18 cellular contexts compared by ENCODE assay signal in the genomic region with DNA sequence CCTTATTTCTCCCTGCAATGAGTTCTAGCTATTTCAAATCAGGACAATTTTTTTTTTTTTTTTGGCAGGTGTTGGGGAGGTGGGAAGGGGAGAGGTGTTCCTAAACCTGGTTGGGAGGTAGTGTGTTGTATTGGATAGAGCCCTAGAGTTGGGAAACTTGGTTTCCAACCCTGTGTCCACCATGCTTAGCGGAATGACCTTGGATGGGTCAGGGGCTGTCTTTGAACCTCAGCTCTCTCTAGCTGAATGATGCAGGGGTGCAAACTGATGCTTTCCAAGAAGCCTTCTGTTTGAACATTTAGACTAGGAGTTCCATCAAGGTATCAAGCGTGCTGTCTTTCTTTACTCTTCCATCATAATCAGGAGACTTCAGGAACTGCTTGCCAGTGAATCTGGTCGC.
DNase-seq lines count a peak whose midpoint lies in the region; ATAC-seq and TF ChIP-seq lines count a peak whose summit lies in the region.
"Had no signal": no experiment of that assay in that cellular context is flagged by ENCODE, and none has a peak within 500 bp of the region (broad histone marks: within the 10 kb centered on the region; RNA-seq: fewer than 3 reads in every experiment).

No MANE protein-coding gene starts in this region.

- H2AFZ ChIP-seq in PC-9 = no peak overlapping the region
- no peak overlapping the region for H2AFZ ChIP-seq in smooth muscle cell (ENCODE audit: low read depth)

- H3K36me3 ChIP-seq in PC-9 (ENCODE audit: low read depth) (no peaks in the 10 kb centered on the region), smooth muscle cell (ENCODE audit: low read depth) (no peaks in the 10 kb centered on the region), body of pancreas (replicated peaks in 1 of 2; ENCODE audit: insufficient read depth in 1 of 2, low read depth in 2 of 2) (no peaks in the 10 kb centered on the region)
- H3K36me3 ChIP-seq: HAP-1 had no signal

- H3K4me2 ChIP-seq in PC-9 (peak overlapping the region; percentile 43), smooth muscle cell (peak overlapping the region; percentile 71)

- CTCF ChIA-PET in PC-9 (lab: Charles Lee) = interaction anchor here (0.5 kb wide), 1 partner anchor 355 kb away, joined by 5 read pairs; no protein-coding TSS in a partner anchor

- ATAC-seq in activated T-cell treated with anti-CD3 and anti-CD28 coated beads, Interleukin-2, amount 50 U/mL, for 4 hours = no peak
- no peak for ATAC-seq in body of pancreas

- H3K36me3 Mint-ChIP-seq in activated T-cell treated with anti-CD3 and anti-CD28 coated beads, Interleukin-2, amount 50 U/mL, for 24 hours (ENCODE audit: low read depth) = no peaks in the 10 kb centered on the region
- no peaks in the 10 kb centered on the region for H3K36me3 Mint-ChIP-seq in activated T-cell treated with anti-CD3 and anti-CD28 coated beads, Interleukin-2, amount 50 U/mL, for 4 hours (ENCODE audit: insufficient read depth)
- H3K36me3 Mint-ChIP-seq: CD4-positive, alpha-beta memory T cell had no signal

- H3K4me1 ChIP-seq in PC-9 (replicated peaks; ENCODE audit: insufficient read depth) = peaks cover 29% of the 10 kb centered on the region
- peaks cover 19% of the 10 kb centered on the region for H3K4me1 ChIP-seq in smooth muscle cell (ENCODE audit: low read depth)
- peaks cover 18% of the 10 kb centered on the region for H3K4me1 ChIP-seq in body of pancreas
- H3K4me1 ChIP-seq: HAP-1 had no signal

- H3K9me3 ChIP-seq in PC-9 (ENCODE audit: insufficient read depth, low read depth) = no peaks in the 10 kb centered on the region
- H3K9me3 ChIP-seq in smooth muscle cell (replicated peaks; ENCODE audit: low read depth) = no peaks in the 10 kb centered on the region
- H3K9me3 ChIP-seq in body of pancreas = no peaks in the 10 kb centered on the region
- H3K9me3 ChIP-seq: HAP-1 had no signal

- no peaks in the 10 kb centered on the region for H3K79me2 ChIP-seq in PC-9 (ENCODE audit: low read depth)
- H3K79me2 ChIP-seq in smooth muscle cell (ENCODE audit: low read depth) = no peaks in the 10 kb centered on the region

- no peak overlapping the region for H3K4me3 ChIP-seq in PC-9
- H3K4me3 ChIP-seq in smooth muscle cell = no peak overlapping the region
- no peak overlapping the region for H3K4me3 ChIP-seq in body of pancreas
- H3K4me3 ChIP-seq: HAP-1 had no signal

- H3K27ac ChIP-seq in PC-9 (peak overlapping the region; percentile 6; the same call in 1 of the 2 replicates), smooth muscle cell (ENCODE audit: low read depth) (peak overlapping the region; percentile 46), body of pancreas (no peak overlapping the region)
- H3K27ac ChIP-seq: 22Rv1 had no signal

- 90% methylated on average over 3 of the region's 3 CpGs for WGBS in smooth muscle cell (ENCODE audit: low lambda C conversion rate)
- 89 to 93% methylated on average over 3 of the region's 3 CpGs for WGBS in body of pancreas, 2 donors

- POLR2A ChIA-PET in PC-9 (lab: Charles Lee; ENCODE audit: unreplicated experiment) = no interaction called here

- no peak for TF ChIP-seq POLR2A in body of pancreas (IDR thresholded peaks at IDR 0.05)

- H4K20me1 ChIP-seq in PC-9 (ENCODE audit: insufficient read depth) = no peaks in the 10 kb centered on the region
- H4K20me1 ChIP-seq in smooth muscle cell (ENCODE audit: low read depth) = no peaks in the 10 kb centered on the region

- H3K9ac ChIP-seq in smooth muscle cell (ENCODE audit: low read depth) = no peak overlapping the region

- no peak overlapping the region for H3K4me3 Mint-ChIP-seq in activated T-cell treated with anti-CD3 and anti-CD28 coated beads, Interleukin-2, amount 50 U/mL, for 24 hours
- no peak overlapping the region for H3K4me3 Mint-ChIP-seq in activated T-cell treated with anti-CD3 and anti-CD28 coated beads, Interleukin-2, amount 50 U/mL, for 4 hours
- H3K4me3 Mint-ChIP-seq: CD4-positive, alpha-beta memory T cell; HFFc6 had no signal

- no peaks in the 10 kb centered on the region for H3K27me3 ChIP-seq in PC-9 (ENCODE audit: insufficient read depth, low read depth)
- peaks cover 5% of the 10 kb centered on the region for H3K27me3 ChIP-seq in smooth muscle cell (ENCODE audit: low read depth)
- H3K27me3 ChIP-seq in body of pancreas = no peaks in the 10 kb centered on the region

- H3K9me3 Mint-ChIP-seq in activated T-cell treated with anti-CD3 and anti-CD28 coated beads, Interleukin-2, amount 50 U/mL, for 24 hours = no peaks in the 10 kb centered on the region
- H3K9me3 Mint-ChIP-seq in activated T-cell treated with anti-CD3 and anti-CD28 coated beads, Interleukin-2, amount 50 U/mL, for 4 hours = no peaks in the 10 kb centered on the region
- H3K9me3 Mint-ChIP-seq: HFFc6 had no signal

- no TSS peak for BruUV-seq in PC-9 (replicated peaks; lab: Mats Ljungman, UMichigan)

- no peak for DNase-seq in activated T-cell treated with anti-CD3 and anti-CD28 coated beads, Interleukin-2, amount 50 U/mL, for 24 hours
- DNase-seq in activated T-cell treated with anti-CD3 and anti-CD28 coated beads, Interleukin-2, amount 50 U/mL, for 4 hours = no peak
- DNase-seq in PC-9 = no peak
- no peak for DNase-seq in smooth muscle cell (lab: John Stamatoyannopoulos, UW; ENCODE audit: unreplicated experiment)
- no peak for DNase-seq in body of pancreas
- DNase-seq in cerebellum (ENCODE audit: low spot score) = no peak
- DNase-seq: ACHN; AML-193; C1 segment of cervical spinal cord; CD4-positive, alpha-beta memory T cell; COR-L47; DMS53; DMS79 treated with DMSO at 0.1 percent for 48 hours; GF-D8; GOT3; HFFc6 had no signal

- H3K27me3 Mint-ChIP-seq in activated T-cell treated with anti-CD3 and anti-CD28 coated beads, Interleukin-2, amount 50 U/mL, for 24 hours = peaks cover 6% of the 10 kb centered on the region
- H3K27me3 Mint-ChIP-seq in activated T-cell treated with anti-CD3 and anti-CD28 coated beads, Interleukin-2, amount 50 U/mL, for 4 hours (ENCODE audit: low read depth) = peaks cover 2% of the 10 kb centered on the region

- H3K4me1 Mint-ChIP-seq in activated T-cell treated with anti-CD3 and anti-CD28 coated beads, Interleukin-2, amount 50 U/mL, for 24 hours (ENCODE audit: low read depth) = peaks cover 27% of the 10 kb centered on the region
- H3K4me1 Mint-ChIP-seq in activated T-cell treated with anti-CD3 and anti-CD28 coated beads, Interleukin-2, amount 50 U/mL, for 4 hours (ENCODE audit: low read depth) = no peaks in the 10 kb centered on the region
- H3K4me1 Mint-ChIP-seq: CD4-positive, alpha-beta memory T cell had no signal

- peak overlapping the region; percentile 95 for H3K27ac Mint-ChIP-seq in activated T-cell treated with anti-CD3 and anti-CD28 coated beads, Interleukin-2, amount 50 U/mL, for 24 hours
- H3K27ac Mint-ChIP-seq: CD4-positive, alpha-beta memory T cell; HFFc6 had no signal

- intact Hi-C loops in PC-9 (cut with micrococcal nuclease; ENCODE audit: unreplicated experiment) (no loop called here), body of pancreas (cut with DNase I) (no loop called here)

- H3K9me2 ChIP-seq in PC-9 (ENCODE audit: insufficient read depth) = no peaks in the 10 kb centered on the region

- H3F3A ChIP-seq in PC-9 (ENCODE audit: insufficient read depth, low read depth) (peaks cover 15% of the 10 kb centered on the region), smooth muscle cell (ENCODE audit: low read depth) (peaks cover 11% of the 10 kb centered on the region)

- TF ChIP-seq CTCF in PC-9 (conservative IDR thresholded peaks at IDR 0.05) (no peak), smooth muscle cell (IDR thresholded peaks at IDR 0.05; ENCODE audit: borderline replicate concordance, insufficient read depth, poor library complexity, severe bottlenecking) (no peak), body of pancreas (IDR thresholded peaks at IDR 0.05) (no peak)

Comparison
In these comparisons a context has a peak if more than half of its experiments do, and no peak if none do; other contexts are left out.
1. H3K27ac ChIP-seq: peak in PC-9 (single experiment) and smooth muscle cell (single experiment); none in body of pancreas (0 of 4).